In the genomic region with DNA sequence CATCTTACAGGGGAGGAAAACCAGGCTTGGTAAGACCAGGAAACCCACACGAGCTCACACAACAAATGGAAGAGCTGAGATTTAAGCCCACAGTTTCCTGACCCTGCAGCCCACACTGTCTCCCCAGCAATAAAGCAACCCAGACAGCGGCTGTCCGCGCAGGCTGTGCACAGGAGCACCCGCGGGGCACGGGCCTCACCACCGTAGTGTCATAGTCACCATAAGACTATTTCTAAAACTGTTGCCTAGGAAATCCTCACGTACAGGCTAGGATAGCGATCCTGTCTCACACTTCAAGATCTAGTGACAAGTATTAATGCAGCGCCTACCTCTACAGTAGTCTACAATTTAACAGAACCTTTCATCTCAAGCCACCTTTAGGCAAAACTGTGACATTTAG, we compare ENCODE assay signal across 1 cellular context.
TF ChIP-seq lines count a peak whose summit lies in the region.

No MANE protein-coding gene starts in this region.

TF ChIP-seq in GM23338, 12 proteins besides CTCF, POLR2A, EP300 and RAD21:
- TF ChIP-seq, protein P1, sequence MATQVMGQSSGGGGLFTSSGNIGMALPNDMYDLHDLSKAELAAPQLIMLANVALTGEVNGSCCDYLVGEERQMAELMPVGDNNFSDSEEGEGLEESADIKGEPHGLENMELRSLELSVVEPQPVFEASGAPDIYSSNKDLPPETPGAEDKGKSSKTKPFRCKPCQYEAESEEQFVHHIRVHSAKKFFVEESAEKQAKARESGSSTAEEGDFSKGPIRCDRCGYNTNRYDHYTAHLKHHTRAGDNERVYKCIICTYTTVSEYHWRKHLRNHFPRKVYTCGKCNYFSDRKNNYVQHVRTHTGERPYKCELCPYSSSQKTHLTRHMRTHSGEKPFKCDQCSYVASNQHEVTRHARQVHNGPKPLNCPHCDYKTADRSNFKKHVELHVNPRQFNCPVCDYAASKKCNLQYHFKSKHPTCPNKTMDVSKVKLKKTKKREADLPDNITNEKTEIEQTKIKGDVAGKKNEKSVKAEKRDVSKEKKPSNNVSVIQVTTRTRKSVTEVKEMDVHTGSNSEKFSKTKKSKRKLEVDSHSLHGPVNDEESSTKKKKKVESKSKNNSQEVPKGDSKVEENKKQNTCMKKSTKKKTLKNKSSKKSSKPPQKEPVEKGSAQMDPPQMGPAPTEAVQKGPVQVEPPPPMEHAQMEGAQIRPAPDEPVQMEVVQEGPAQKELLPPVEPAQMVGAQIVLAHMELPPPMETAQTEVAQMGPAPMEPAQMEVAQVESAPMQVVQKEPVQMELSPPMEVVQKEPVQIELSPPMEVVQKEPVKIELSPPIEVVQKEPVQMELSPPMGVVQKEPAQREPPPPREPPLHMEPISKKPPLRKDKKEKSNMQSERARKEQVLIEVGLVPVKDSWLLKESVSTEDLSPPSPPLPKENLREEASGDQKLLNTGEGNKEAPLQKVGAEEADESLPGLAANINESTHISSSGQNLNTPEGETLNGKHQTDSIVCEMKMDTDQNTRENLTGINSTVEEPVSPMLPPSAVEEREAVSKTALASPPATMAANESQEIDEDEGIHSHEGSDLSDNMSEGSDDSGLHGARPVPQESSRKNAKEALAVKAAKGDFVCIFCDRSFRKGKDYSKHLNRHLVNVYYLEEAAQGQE (IDR thresholded peaks at IDR 0.05; ENCODE audit: unreplicated experiment): no peak
- TF ChIP-seq NANOG (IDR thresholded peaks at IDR 0.05; ENCODE audit: borderline replicate concordance): no peak
- TF ChIP-seq, protein P2, sequence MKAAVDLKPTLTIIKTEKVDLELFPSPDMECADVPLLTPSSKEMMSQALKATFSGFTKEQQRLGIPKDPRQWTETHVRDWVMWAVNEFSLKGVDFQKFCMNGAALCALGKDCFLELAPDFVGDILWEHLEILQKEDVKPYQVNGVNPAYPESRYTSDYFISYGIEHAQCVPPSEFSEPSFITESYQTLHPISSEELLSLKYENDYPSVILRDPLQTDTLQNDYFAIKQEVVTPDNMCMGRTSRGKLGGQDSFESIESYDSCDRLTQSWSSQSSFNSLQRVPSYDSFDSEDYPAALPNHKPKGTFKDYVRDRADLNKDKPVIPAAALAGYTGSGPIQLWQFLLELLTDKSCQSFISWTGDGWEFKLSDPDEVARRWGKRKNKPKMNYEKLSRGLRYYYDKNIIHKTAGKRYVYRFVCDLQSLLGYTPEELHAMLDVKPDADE (IDR thresholded peaks at IDR 0.05): no peak
- TF ChIP-seq ZNF331 (CRISPR knock-in tag; IDR thresholded peaks at IDR 0.05; ENCODE audit: low read depth): no peak
- TF ChIP-seq JUNB (IDR thresholded peaks at IDR 0.05; ENCODE audit: unreplicated experiment): no peak
- no peak for TF ChIP-seq CREB1 (CRISPR knock-in tag; IDR thresholded peaks at IDR 0.05; ENCODE audit: low read depth)
- no peak for TF ChIP-seq ZNF114 (CRISPR knock-in tag; IDR thresholded peaks at IDR 0.05)
- TF ChIP-seq, protein P3, sequence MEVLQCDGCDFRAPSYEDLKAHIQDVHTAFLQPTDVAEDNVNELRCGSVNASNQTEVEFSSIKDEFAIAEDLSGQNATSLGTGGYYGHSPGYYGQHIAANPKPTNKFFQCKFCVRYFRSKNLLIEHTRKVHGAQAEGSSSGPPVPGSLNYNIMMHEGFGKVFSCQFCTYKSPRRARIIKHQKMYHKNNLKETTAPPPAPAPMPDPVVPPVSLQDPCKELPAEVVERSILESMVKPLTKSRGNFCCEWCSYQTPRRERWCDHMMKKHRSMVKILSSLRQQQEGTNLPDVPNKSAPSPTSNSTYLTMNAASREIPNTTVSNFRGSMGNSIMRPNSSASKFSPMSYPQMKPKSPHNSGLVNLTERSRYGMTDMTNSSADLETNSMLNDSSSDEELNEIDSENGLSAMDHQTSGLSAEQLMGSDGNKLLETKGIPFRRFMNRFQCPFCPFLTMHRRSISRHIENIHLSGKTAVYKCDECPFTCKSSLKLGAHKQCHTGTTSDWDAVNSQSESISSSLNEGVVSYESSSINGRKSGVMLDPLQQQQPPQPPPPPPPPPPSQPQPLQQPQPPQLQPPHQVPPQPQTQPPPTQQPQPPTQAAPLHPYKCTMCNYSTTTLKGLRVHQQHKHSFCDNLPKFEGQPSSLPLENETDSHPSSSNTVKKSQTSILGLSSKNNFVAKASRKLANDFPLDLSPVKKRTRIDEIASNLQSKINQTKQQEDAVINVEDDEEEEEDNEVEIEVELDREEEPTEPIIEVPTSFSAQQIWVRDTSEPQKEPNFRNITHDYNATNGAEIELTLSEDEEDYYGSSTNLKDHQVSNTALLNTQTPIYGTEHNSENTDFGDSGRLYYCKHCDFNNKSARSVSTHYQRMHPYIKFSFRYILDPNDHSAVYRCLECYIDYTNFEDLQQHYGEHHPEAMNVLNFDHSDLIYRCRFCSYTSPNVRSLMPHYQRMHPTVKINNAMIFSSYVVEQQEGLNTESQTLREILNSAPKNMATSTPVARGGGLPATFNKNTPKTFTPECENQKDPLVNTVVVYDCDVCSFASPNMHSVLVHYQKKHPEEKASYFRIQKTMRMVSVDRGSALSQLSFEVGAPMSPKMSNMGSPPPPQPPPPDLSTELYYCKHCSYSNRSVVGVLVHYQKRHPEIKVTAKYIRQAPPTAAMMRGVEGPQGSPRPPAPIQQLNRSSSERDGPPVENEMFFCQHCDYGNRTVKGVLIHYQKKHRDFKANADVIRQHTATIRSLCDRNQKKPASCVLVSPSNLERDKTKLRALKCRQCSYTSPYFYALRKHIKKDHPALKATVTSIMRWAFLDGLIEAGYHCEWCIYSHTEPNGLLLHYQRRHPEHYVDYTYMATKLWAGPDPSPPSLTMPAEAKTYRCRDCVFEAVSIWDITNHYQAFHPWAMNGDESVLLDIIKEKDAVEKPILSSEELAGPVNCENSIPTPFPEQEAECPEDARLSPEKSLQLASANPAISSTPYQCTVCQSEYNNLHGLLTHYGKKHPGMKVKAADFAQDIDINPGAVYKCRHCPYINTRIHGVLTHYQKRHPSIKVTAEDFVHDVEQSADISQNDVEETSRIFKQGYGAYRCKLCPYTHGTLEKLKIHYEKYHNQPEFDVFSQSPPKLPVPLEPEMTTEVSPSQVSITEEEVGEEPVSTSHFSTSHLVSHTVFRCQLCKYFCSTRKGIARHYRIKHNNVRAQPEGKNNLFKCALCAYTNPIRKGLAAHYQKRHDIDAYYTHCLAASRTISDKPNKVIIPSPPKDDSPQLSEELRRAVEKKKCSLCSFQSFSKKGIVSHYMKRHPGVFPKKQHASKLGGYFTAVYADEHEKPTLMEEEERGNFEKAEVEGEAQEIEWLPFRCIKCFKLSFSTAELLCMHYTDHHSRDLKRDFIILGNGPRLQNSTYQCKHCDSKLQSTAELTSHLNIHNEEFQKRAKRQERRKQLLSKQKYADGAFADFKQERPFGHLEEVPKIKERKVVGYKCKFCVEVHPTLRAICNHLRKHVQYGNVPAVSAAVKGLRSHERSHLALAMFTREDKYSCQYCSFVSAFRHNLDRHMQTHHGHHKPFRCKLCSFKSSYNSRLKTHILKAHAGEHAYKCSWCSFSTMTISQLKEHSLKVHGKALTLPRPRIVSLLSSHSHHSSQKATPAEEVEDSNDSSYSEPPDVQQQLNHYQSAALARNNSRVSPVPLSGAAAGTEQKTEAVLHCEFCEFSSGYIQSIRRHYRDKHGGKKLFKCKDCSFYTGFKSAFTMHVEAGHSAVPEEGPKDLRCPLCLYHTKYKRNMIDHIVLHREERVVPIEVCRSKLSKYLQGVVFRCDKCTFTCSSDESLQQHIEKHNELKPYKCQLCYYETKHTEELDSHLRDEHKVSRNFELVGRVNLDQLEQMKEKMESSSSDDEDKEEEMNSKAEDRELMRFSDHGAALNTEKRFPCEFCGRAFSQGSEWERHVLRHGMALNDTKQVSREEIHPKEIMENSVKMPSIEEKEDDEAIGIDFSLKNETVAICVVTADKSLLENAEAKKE (CRISPR knock-in tag; IDR thresholded peaks at IDR 0.05): no peak
